18 cellular contexts compared by ENCODE assay signal in the genomic region with DNA sequence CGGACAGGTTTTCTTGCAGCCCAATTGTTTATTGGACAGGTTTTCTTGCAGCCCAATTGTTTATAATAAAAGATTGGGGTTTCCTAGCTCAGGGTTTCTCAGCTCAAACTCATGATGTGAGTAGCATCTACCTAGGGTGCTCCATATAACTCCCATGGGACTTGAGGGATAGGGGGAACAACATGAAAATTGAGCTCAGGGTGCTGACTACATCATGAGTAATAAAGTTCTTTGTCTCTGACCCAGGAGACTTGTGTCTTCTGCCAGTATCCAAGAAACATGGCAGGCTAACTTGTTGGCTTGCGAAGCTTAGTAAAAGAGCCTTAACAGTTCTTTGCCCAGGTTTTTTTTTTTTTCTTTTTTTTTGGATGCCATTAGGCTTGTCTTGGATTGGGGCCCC.
"Had no signal": no experiment of that assay in that cellular context is flagged by ENCODE, and none has a peak within 500 bp of the region (broad histone marks: within the 10 kb centered on the region; RNA-seq: fewer than 3 reads in every experiment).

No MANE protein-coding gene starts in this region.

- H3K4me1 Mint-ChIP-seq: central memory CD8-positive, alpha-beta T cell had no signal

- H3K4me1 ChIP-seq: colonic mucosa, gastrocnemius medialis, lower lobe of right lung, pancreas, right lobe of liver, thyroid gland had no signal

- H3K4me3 Mint-ChIP-seq: activated naive CD8-positive, alpha-beta T cell; central memory CD8-positive, alpha-beta T cell; naive thymus-derived CD8-positive, alpha-beta T cell; T-helper 1 cell treated with Interleukin-12 subunit alpha and Interleukin-12 subunit beta and Interleukin-4 antibody, amounts not matched to agents 30 μg/mL and 1 μg/mL, for 36 hours had no signal

- H3K9me3 Mint-ChIP-seq: central memory CD8-positive, alpha-beta T cell; T-helper 1 cell treated with Interleukin-12 subunit alpha and Interleukin-12 subunit beta and Interleukin-4 antibody, amounts not matched to agents 30 μg/mL and 1 μg/mL, for 36 hours had no signal

- H3K27me3 ChIP-seq: brain microvascular endothelial cell, colonic mucosa, gastrocnemius medialis, neutrophil, pancreas, right lobe of liver, spleen, thyroid gland had no signal

- H3K27me3 Mint-ChIP-seq: central memory CD8-positive, alpha-beta T cell; naive thymus-derived CD8-positive, alpha-beta T cell had no signal

- H3K27ac ChIP-seq: brain microvascular endothelial cell, colonic mucosa, lower lobe of right lung, neutrophil, pancreas, right lobe of liver, thyroid gland, VCaP had no signal

- DNase-seq: activated CD4-positive, alpha-beta T cell treated with anti-CD3 and anti-CD28 coated beads for 1 hour; activated CD4-positive, alpha-beta T cell treated with anti-CD3 and anti-CD28 coated beads, Interleukin-2, amount 50 U/mL, for 48 hours; brain microvascular endothelial cell; colonic mucosa; gastrocnemius medialis; head of caudate nucleus; lower lobe of right lung; naive thymus-derived CD8-positive, alpha-beta T cell; pancreas; right lobe of liver; spleen; stimulated activated naive CD4-positive, alpha-beta T cell; thyroid gland had no signal

- H3K36me3 ChIP-seq: brain microvascular endothelial cell, colonic mucosa, gastrocnemius medialis, lower lobe of right lung, neutrophil, pancreas, right lobe of liver, spleen, thyroid gland had no signal

- H3K27ac Mint-ChIP-seq: activated naive CD8-positive, alpha-beta T cell; naive thymus-derived CD8-positive, alpha-beta T cell; T-helper 1 cell treated with Interleukin-12 subunit alpha and Interleukin-12 subunit beta and Interleukin-4 antibody, amounts not matched to agents 30 μg/mL and 1 μg/mL, for 36 hours had no signal

- H3K36me3 Mint-ChIP-seq: activated naive CD8-positive, alpha-beta T cell had no signal

- H3K4me3 ChIP-seq: colonic mucosa, gastrocnemius medialis, lower lobe of right lung, pancreas, right lobe of liver, spleen, thyroid gland had no signal

- ATAC-seq: naive thymus-derived CD8-positive, alpha-beta T cell had no signal

- H3K9me3 ChIP-seq: colonic mucosa, gastrocnemius medialis, lower lobe of right lung, neutrophil, pancreas, right lobe of liver, thyroid gland had no signal
